Comparison of ENCODE assay signal across 8 cellular contexts in the genomic region with DNA sequence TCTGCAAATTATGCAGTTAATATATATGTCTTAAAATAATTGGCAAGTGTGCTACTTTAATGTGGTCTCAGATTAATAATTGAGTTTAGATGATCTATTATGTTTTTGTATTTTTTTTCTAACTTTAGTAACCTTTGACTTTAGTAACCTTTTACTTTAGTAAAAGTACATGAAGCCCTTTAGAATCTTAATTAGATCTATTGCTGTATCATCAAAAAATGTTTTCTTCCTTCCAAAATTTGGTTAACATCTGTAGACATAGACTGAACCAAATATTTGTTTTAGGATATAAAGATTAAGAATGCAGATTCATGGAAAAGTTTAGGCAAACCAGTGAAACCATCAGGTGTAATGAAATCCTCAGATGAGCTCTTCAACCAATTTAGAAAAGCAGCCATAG. TPM values are rescaled to one million over a fixed set of nuclear protein-coding genes. Genes with fewer than 3 reads are reported as not detected.
"Had no signal": no experiment of that assay in that cellular context is flagged by ENCODE, and none has a peak within 500 bp of the region (broad histone marks: within the 10 kb centered on the region; RNA-seq: fewer than 3 reads in every experiment).

No MANE protein-coding gene starts in this region.

- H3K4me3 Mint-ChIP-seq: GM23338, H9 had no signal

- H3K4me1 Mint-ChIP-seq: GM23338, H9 had no signal

- H3K9me3 Mint-ChIP-seq: GM23338, H9 had no signal

- H2AFZ ChIP-seq: GM23338 had no signal

- H3K4me2 ChIP-seq: GM23338 had no signal

- DNase-seq: H9, HCEC 1CT, KBM-7 had no signal

- FAIRE-seq: H1, H54, HTR-8/SVneo had no signal

- H3K27ac Mint-ChIP-seq: GM23338, H9 had no signal

- H3K4me3 ChIP-seq: GM23338 had no signal

- ATAC-seq: GM23338 had no signal

RNA-seq across cellular contexts. Expression of a gene that starts 25.7 kb away (rescaled TPM):
- total RNA-seq: GM23338 had no signal

RNA-seq across cellular contexts. Expression of a gene that starts 54.9 kb away (rescaled TPM):
- total RNA-seq: H1, HT-29 had no signal
